Comparison of ENCODE assay signal across 1 cellular context in genomic region chr1:27485363-27485762, GRCh38.
TF ChIP-seq lines count a peak whose summit lies in the region.

No MANE protein-coding gene starts in this region.

TF ChIP-seq in HepG2, 621 proteins besides CTCF, POLR2A, EP300 and RAD21:
- peak; percentile 88 for TF ChIP-seq MAFF (IDR thresholded peaks at IDR 0.05; ENCODE audit: low read depth, low read length)
- peak; percentile 89 to 94 for TF ChIP-seq MAFK (conservative IDR thresholded peaks at IDR 0.05 in 1 of 2, IDR thresholded peaks at IDR 0.05 in 1 of 2; ENCODE audit: low read length in 2 of 2)
- no peak for TF ChIP-seq ZBTB1 (CRISPR knock-in tag; IDR thresholded peaks at IDR 0.05; ENCODE audit: borderline replicate concordance)
